ENCODE assay signal across 15 cellular contexts in the genomic region with DNA sequence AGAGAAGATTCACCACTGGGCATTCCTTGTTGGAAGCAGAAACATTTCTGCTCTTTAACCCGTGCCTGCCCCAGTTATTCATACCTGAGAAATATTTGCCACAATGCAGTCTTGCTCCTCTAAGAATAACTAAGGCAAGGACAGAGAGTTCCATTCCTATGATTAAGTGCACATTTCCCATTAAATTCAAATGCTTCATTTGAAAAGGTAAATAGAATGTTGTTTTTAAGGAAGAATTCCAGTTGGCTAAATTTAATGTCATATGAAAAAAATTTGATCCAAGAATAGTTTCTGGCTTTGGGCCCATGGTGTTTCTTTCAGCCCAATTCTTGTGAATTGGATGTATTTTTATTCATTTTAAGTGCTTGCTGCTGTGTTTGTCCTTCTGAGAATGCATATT.
A peak's percentile ranks its signal among the peaks of the same experiment; 100 is the strongest.
DNase-seq lines count a peak whose midpoint lies in the region; ATAC-seq and TF ChIP-seq lines count a peak whose summit lies in the region.
"Had no signal": no experiment of that assay in that cellular context is flagged by ENCODE, and none has a peak within 500 bp of the region (broad histone marks: within the 10 kb centered on the region; RNA-seq: fewer than 3 reads in every experiment).

No MANE protein-coding gene starts in this region.

- no peaks in the 10 kb centered on the region for H3K79me2 ChIP-seq in SK-N-SH (ENCODE audit: insufficient read depth)

- H3K27ac ChIP-seq in SK-N-SH (ENCODE audit: low read depth in 2 of 2, low read length in 1 of 2), result peak overlapping the region; percentile 61 to 73; a peak in 3 of 4 replicates
- H3K27ac ChIP-seq in adrenal gland, result peak overlapping the region in 1 of 5 donors; percentile 32

- peaks cover 0 to 9% of the 10 kb centered on the region in 2 experiments; a peak in 2 of 4 replicates for H3K4me1 ChIP-seq in SK-N-SH (ENCODE audit: control insufficient read depth in 1 of 2, insufficient read depth in 2 of 2, low read depth in 1 of 2, low read length in 1 of 2)
- peaks cover 14 to 39% of the 10 kb centered on the region in 2 donors for H3K4me1 ChIP-seq in adrenal gland (replicated peaks in 1 of 2)

- H3F3A ChIP-seq in SK-N-SH (replicated peaks; ENCODE audit: insufficient read depth), result peaks cover 9% of the 10 kb centered on the region

- TF ChIP-seq POLR2A in adrenal gland (IDR thresholded peaks at IDR 0.05), result no peak

- no peaks in the 10 kb centered on the region for H3K27me3 ChIP-seq in BJ (ENCODE audit: control insufficient read depth, insufficient read depth, low read length)
- H3K27me3 ChIP-seq in SK-N-SH (ENCODE audit: insufficient read depth), result no peaks in the 10 kb centered on the region
- H3K27me3 ChIP-seq in adrenal gland, result no peaks in the 10 kb centered on the region
- H3K27me3 ChIP-seq: tibial nerve had no signal

- no peak for TF ChIP-seq RAD21 in SK-N-SH (IDR thresholded peaks at IDR 0.05; ENCODE audit: low read length)

- intact Hi-C loops in sciatic nerve (cut with DNase I) (no loop called here), adrenal gland (cut with DNase I) (no loop called here)

- H3K9ac ChIP-seq in SK-N-SH, result no peak overlapping the region

- H4K20me1 ChIP-seq in SK-N-SH (ENCODE audit: insufficient read depth), result no peaks in the 10 kb centered on the region

- DNase-seq in BJ (ENCODE audit: low read depth) (peak; percentile 41), SK-N-SH (no peak), fibroblast of mammary gland (ENCODE audit: low read depth) (peak; percentile 23), sciatic nerve (ENCODE audit: low spot score) (no peak), adrenal gland (no peak)
- DNase-seq: activated T-cell treated with anti-CD3 and anti-CD28 coated beads for 4 hours, amygdala, endodermal cell, hypothalamus, SW 1271 had no signal

- TF ChIP-seq CTCF in BJ (IDR thresholded peaks at IDR 0.05; ENCODE audit: insufficient read depth, low read depth, low read length) (no peak), SK-N-SH (IDR thresholded peaks at IDR 0.05) (no peak), fibroblast of mammary gland (conservative IDR thresholded peaks at IDR 0.05; ENCODE audit: control insufficient read depth, insufficient read depth, low read depth, low read length) (no peak), adrenal gland (IDR thresholded peaks at IDR 0.05) (no peak)

- no peaks in the 10 kb centered on the region for H3K9me2 ChIP-seq in SK-N-SH

- TF ChIP-seq EP300 in SK-N-SH (IDR thresholded peaks at IDR 0.05; ENCODE audit: borderline replicate concordance in 1 of 2, low read depth in 1 of 2, low read length in 1 of 2), result peak in 1 of 2 experiments; percentile 78; a peak in 2 of 4 replicates

- H3K4me3 ChIP-seq in BJ (ENCODE audit: low read depth, low read length) (no peak overlapping the region), SK-N-SH (ENCODE audit: low read depth in 2 of 2, low read length in 1 of 2) (no peak overlapping the region), fibroblast of mammary gland (ENCODE audit: control insufficient read depth, low read depth, low read length) (no peak overlapping the region), adrenal gland (no peak overlapping the region)
- H3K4me3 ChIP-seq: lung, tibial nerve had no signal

- WGBS in SK-N-SH (ENCODE audit: low lambda C conversion rate), result 0% methylated on average over 1 of the region's 1 CpG
- 27 to 50% (median 30%) methylated on average over 1 of the region's 1 CpG for WGBS in adrenal gland, 4 donors

- ATAC-seq in sciatic nerve, result peak; percentile 27
- no peak for ATAC-seq in GM18870 (IDR thresholded peaks at IDR 0.05; ENCODE audit: unreplicated experiment)
- no peak for ATAC-seq in HG03108 (IDR thresholded peaks at IDR 0.05; ENCODE audit: unreplicated experiment)
- no peak for ATAC-seq in HG03097 (IDR thresholded peaks at IDR 0.05; ENCODE audit: low FRiP score, unreplicated experiment)

- H3K9me3 ChIP-seq in SK-N-SH, result no peaks in the 10 kb centered on the region
- no peaks in the 10 kb centered on the region for H3K9me3 ChIP-seq in adrenal gland (replicated peaks in 1 of 3)

- POLR2A ChIA-PET in BJ (lab: Charles Lee) (no interaction called here), SK-N-SH (lab: Yijun Ruan, JAX) (no interaction called here)

- no peak overlapping the region; the same call in 1 of the 2 replicates for H2AFZ ChIP-seq in SK-N-SH (ENCODE audit: low read depth)

- H3K4me2 ChIP-seq in SK-N-SH, result peak overlapping the region; percentile 4; the same call in 1 of the 2 replicates

- no peaks in the 10 kb centered on the region for H3K36me3 ChIP-seq in BJ (ENCODE audit: control insufficient read depth, insufficient read depth, low read length)
- no peaks in the 10 kb centered on the region for H3K36me3 ChIP-seq in SK-N-SH (replicated peaks in 1 of 2; ENCODE audit: control insufficient read depth in 1 of 2, insufficient read depth in 2 of 2, low read length in 1 of 2)
- no peaks in the 10 kb centered on the region for H3K36me3 ChIP-seq in adrenal gland (replicated peaks in 1 of 2)
- H3K36me3 ChIP-seq: tibial nerve had no signal

- CTCF ChIA-PET in BJ (lab: Yijun Ruan, JAX), result no interaction called here
- CTCF ChIA-PET in SK-N-SH (lab: Yijun Ruan, JAX), result no interaction called here

TF ChIP-seq in SK-N-SH, 30 proteins besides CTCF, POLR2A, EP300 and RAD21 (continues in another document):
- TF ChIP-seq, protein P1, sequence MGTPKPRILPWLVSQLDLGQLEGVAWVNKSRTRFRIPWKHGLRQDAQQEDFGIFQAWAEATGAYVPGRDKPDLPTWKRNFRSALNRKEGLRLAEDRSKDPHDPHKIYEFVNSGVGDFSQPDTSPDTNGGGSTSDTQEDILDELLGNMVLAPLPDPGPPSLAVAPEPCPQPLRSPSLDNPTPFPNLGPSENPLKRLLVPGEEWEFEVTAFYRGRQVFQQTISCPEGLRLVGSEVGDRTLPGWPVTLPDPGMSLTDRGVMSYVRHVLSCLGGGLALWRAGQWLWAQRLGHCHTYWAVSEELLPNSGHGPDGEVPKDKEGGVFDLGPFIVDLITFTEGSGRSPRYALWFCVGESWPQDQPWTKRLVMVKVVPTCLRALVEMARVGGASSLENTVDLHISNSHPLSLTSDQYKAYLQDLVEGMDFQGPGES (IDR thresholded peaks at IDR 0.05; ENCODE audit: low read depth, low read length), result no peak
- TF ChIP-seq NFIC (IDR thresholded peaks at IDR 0.05; ENCODE audit: borderline replicate concordance) (no peak; the same call in none of the 2 replicates), RCOR1 (IDR thresholded peaks at IDR 0.05; ENCODE audit: low read length) (no peak), FOXM1 (IDR thresholded peaks at IDR 0.05; ENCODE audit: low read depth) (no peak), EZH2phosphoT487 (IDR thresholded peaks at IDR 0.05; ENCODE audit: borderline replicate concordance, low read depth) (no peak), FOSL2 (IDR thresholded peaks at IDR 0.05; ENCODE audit: borderline replicate concordance, low read depth) (peak; percentile 59), TCF12 (IDR thresholded peaks at IDR 0.05) (peak; percentile 73), RXRA (IDR thresholded peaks at IDR 0.05; ENCODE audit: borderline replicate concordance, low read depth) (no peak), MEF2A (IDR thresholded peaks at IDR 0.05; ENCODE audit: borderline replicate concordance, low read depth) (peak; percentile 90), TEAD4 (IDR thresholded peaks at IDR 0.05; ENCODE audit: borderline replicate concordance, insufficient read depth) (peak; percentile 60; the same call in 1 of the 2 replicates), JUND (IDR thresholded peaks at IDR 0.05) (peak; percentile 75), GATA2 (CRISPR knock-in tag; IDR thresholded peaks at IDR 0.05) (no peak), CHD2 (IDR thresholded peaks at IDR 0.05; ENCODE audit: low read length, partially characterized antibody) (no peak)
- TF ChIP-seq, protein P2, sequence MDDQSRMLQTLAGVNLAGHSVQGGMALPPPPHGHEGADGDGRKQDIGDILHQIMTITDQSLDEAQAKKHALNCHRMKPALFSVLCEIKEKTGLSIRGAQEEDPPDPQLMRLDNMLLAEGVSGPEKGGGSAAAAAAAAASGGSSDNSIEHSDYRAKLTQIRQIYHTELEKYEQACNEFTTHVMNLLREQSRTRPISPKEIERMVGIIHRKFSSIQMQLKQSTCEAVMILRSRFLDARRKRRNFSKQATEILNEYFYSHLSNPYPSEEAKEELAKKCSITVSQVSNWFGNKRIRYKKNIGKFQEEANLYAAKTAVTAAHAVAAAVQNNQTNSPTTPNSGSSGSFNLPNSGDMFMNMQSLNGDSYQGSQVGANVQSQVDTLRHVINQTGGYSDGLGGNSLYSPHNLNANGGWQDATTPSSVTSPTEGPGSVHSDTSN (IDR thresholded peaks at IDR 0.05), result peak; percentile 38; the same call in 1 of the 2 replicates
- TF ChIP-seq, protein P3, sequence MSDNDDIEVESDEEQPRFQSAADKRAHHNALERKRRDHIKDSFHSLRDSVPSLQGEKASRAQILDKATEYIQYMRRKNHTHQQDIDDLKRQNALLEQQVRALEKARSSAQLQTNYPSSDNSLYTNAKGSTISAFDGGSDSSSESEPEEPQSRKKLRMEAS (IDR thresholded peaks at IDR 0.05; ENCODE audit: low read depth), result no peak
- TF ChIP-seq, protein P4, sequence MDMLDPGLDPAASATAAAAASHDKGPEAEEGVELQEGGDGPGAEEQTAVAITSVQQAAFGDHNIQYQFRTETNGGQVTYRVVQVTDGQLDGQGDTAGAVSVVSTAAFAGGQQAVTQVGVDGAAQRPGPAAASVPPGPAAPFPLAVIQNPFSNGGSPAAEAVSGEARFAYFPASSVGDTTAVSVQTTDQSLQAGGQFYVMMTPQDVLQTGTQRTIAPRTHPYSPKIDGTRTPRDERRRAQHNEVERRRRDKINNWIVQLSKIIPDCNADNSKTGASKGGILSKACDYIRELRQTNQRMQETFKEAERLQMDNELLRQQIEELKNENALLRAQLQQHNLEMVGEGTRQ (IDR thresholded peaks at IDR 0.05; ENCODE audit: borderline replicate concordance, low read depth, low read length), result no peak

Comparison
In these comparisons a context has a peak if more than half of its experiments do, and no peak if none do; other contexts are left out.
1. DNase-seq: peak in BJ (single experiment) and fibroblast of mammary gland (single experiment); none in SK-N-SH (single experiment), sciatic nerve (single experiment) and adrenal gland (0 of 7).